In genomic region chr19:47239610-47240296, GRCh38 we compare ENCODE assay signal across 7 cellular contexts. TPM values are rescaled to one million over a fixed set of nuclear protein-coding genes. Genes with fewer than 3 reads are reported as not detected.
DNase-seq lines count a peak whose midpoint lies in the region; ATAC-seq and TF ChIP-seq lines count a peak whose summit lies in the region.

No MANE protein-coding gene starts in this region.

- in situ Hi-C loops in GM23248 (cut with MboI), result no loop called here

- no peak for ATAC-seq in HG03442 (IDR thresholded peaks at IDR 0.05; ENCODE audit: unreplicated experiment)
- ATAC-seq in HG02884 (IDR thresholded peaks at IDR 0.05; ENCODE audit: unreplicated experiment), result no peak

- H3K4me3 ChIP-seq in GM23248 (peak overlapping the region; percentile 51), adrenal gland (peak overlapping the region in 1 of 4 donors; percentile 42), hepatocyte (no peak overlapping the region), skeletal muscle satellite cell (ENCODE audit: low read length) (peak overlapping the region; percentile 64)

- H3K36me3 ChIP-seq in GM23248 (ENCODE audit: low read depth), result no peaks in the 10 kb centered on the region
- no peaks in the 10 kb centered on the region for H3K36me3 ChIP-seq in adrenal gland (replicated peaks in 1 of 2)
- no peaks in the 10 kb centered on the region for H3K36me3 ChIP-seq in hepatocyte (replicated peaks; ENCODE audit: insufficient read depth, low read depth)
- H3K36me3 ChIP-seq in skeletal muscle satellite cell (ENCODE audit: insufficient read depth, low read length), result no peaks in the 10 kb centered on the region

- no peak for TF ChIP-seq CTCF in adrenal gland (IDR thresholded peaks at IDR 0.05)
- no peak for TF ChIP-seq CTCF in hepatocyte (IDR thresholded peaks at IDR 0.05; ENCODE audit: poor library complexity)

- H3K27ac ChIP-seq in GM23248 (no peak overlapping the region), adrenal gland (peak overlapping the region in 1 of 5 donors; percentile 61), hepatocyte (no peak overlapping the region)

- peak overlapping the region; percentile 47 for H2AFZ ChIP-seq in GM23248
- no peak overlapping the region for H2AFZ ChIP-seq in hepatocyte

- H3K9me3 ChIP-seq in GM23248 (ENCODE audit: low read depth) (no peaks in the 10 kb centered on the region), adrenal gland (replicated peaks in 1 of 3) (no peaks in the 10 kb centered on the region), hepatocyte (ENCODE audit: low read depth) (no peaks in the 10 kb centered on the region), skeletal muscle satellite cell (replicated peaks; ENCODE audit: low read length) (no peaks in the 10 kb centered on the region)

- H3K27me3 ChIP-seq in GM23248 (replicated peaks; ENCODE audit: insufficient read depth), result no peaks in the 10 kb centered on the region
- peaks cover 8% of the 10 kb centered on the region for H3K27me3 ChIP-seq in adrenal gland
- H3K27me3 ChIP-seq in hepatocyte, result peaks cover 7% of the 10 kb centered on the region
- H3K27me3 ChIP-seq in skeletal muscle satellite cell (ENCODE audit: control insufficient read depth, insufficient read depth, low read length), result peaks cover 14% of the 10 kb centered on the region

- H3K9ac ChIP-seq in GM23248 (no peak overlapping the region), skeletal muscle satellite cell (ENCODE audit: low read depth, low read length) (no peak overlapping the region)

- H3K9me2 ChIP-seq in GM23248 (ENCODE audit: insufficient read depth) (no peaks in the 10 kb centered on the region), hepatocyte (replicated peaks; ENCODE audit: insufficient read depth) (no peaks in the 10 kb centered on the region)

- intact Hi-C loops in adrenal gland (cut with DNase I), result no loop called here

- peaks cover 23% of the 10 kb centered on the region for H3F3A ChIP-seq in GM23248 (ENCODE audit: insufficient read depth)

- WGBS in GM23248 (ENCODE audit: low coverage in 1 of 2, low lambda C conversion rate in 2 of 2, missing lambda C conversion rate in 2 of 2), 2 experiments, result 6 to 8% methylated on average over 27 to 34 of the region's 62 CpGs
- 0 to 14% (median 4%) methylated on average over 1 to 60 of the region's 62 CpGs for WGBS in adrenal gland, 4 donors
- WGBS in hepatocyte (ENCODE audit: low lambda C conversion rate, missing lambda C conversion rate), result 13% methylated on average over 23 of the region's 62 CpGs

- DNase-seq in GM23248 (peak; percentile 60), NCI-H774 (lab: John Stamatoyannopoulos, UW) (peak; percentile 38), adrenal gland (peak in 4 of 7 donors; percentile 42 to 91 (median 60)), hepatocyte (ENCODE audit: low spot score) (peak; percentile 69)

- H3K79me2 ChIP-seq in GM23248 (ENCODE audit: insufficient read depth) (no peaks in the 10 kb centered on the region), hepatocyte (no peaks in the 10 kb centered on the region)

- peak overlapping the region; percentile 18 for H3K4me2 ChIP-seq in GM23248 (ENCODE audit: unreplicated experiment)
- H3K4me2 ChIP-seq in hepatocyte, result peak overlapping the region; percentile 84
- H3K4me2 ChIP-seq in skeletal muscle satellite cell (ENCODE audit: low read length), result peak overlapping the region; percentile 82

- no peak for TF ChIP-seq POLR2A in adrenal gland (IDR thresholded peaks at IDR 0.05)

- H4K20me1 ChIP-seq in GM23248 (ENCODE audit: insufficient read depth) (no peaks in the 10 kb centered on the region), hepatocyte (ENCODE audit: insufficient read depth, poor library complexity, severe bottlenecking) (no peaks in the 10 kb centered on the region)

- H3K4me1 ChIP-seq in GM23248 (ENCODE audit: insufficient read depth), result peaks cover 14% of the 10 kb centered on the region
- H3K4me1 ChIP-seq in adrenal gland (replicated peaks in 1 of 2), result peaks cover 10 to 30% of the 10 kb centered on the region in 2 donors
- H3K4me1 ChIP-seq in hepatocyte (ENCODE audit: insufficient read depth), result peaks cover 10% of the 10 kb centered on the region
- H3K4me1 ChIP-seq in skeletal muscle satellite cell (ENCODE audit: control insufficient read depth, insufficient read depth, low read length), result peaks cover 32% of the 10 kb centered on the region

RNA-seq across cellular contexts. Expression of gene BBC3, which starts 8.8 kb away (rescaled TPM):
- 11.9 and 14.6 TPM in 2 replicates for total RNA-seq in GM23248 (2014; rRNA removed; shearing (Covaris generic))
- polyA plus RNA-seq in GM23248 (2016; fragmentation: Nextera tagmentation; extraction: Ambion mirVana) (6.2 and 6.3 TPM in 2 replicates), adrenal gland (1 to 10 TPM in 2 of 3 donors, under 1 TPM in 1; 0.27 to 8.4 (median 4.4) TPM), hepatocyte (14.7 and 22.0 TPM in 2 replicates)
- total RNA-seq in adrenal gland (10 to 100 TPM in 4 of 8 donors, 1 to 10 TPM in 4; 1.7 to 17.9 (median 10.1) TPM), hepatocyte (8.0 and 9.9 TPM in 2 replicates)
- 4.8 and 6.1 TPM in 2 replicates for total RNA-seq in skeletal muscle satellite cell (2012; rRNA removed)

RNA-seq across cellular contexts. Expression of gene CCDC9, which starts 16.6 kb away (rescaled TPM):
- 7.3 and 11.1 TPM in 2 replicates for total RNA-seq in GM23248 (2014; rRNA removed; shearing (Covaris generic))
- polyA plus RNA-seq in GM23248 (2016; fragmentation: Nextera tagmentation; extraction: Ambion mirVana) (4.1 and 5.8 TPM in 2 replicates), adrenal gland (10 to 100 TPM; 23.2 to 86.5 (median 31.8) TPM), hepatocyte (13.0 and 19.6 TPM in 2 replicates)
- total RNA-seq in adrenal gland (10 to 100 TPM; 12.8 to 52.9 (median 32.5) TPM), hepatocyte (5.2 and 7.9 TPM in 2 replicates)
- 6.1 and 7.6 TPM in 2 replicates for total RNA-seq in skeletal muscle satellite cell (2012; rRNA removed)

RNA-seq across cellular contexts. Expression of gene INAFM1, which starts 34.9 kb away (rescaled TPM):
- total RNA-seq in GM23248 (2014; rRNA removed; shearing (Covaris generic)), result 2.9 and 5.2 TPM in 2 replicates
- polyA plus RNA-seq in GM23248 (2016; fragmentation: Nextera tagmentation; extraction: Ambion mirVana) (14.1 and 14.5 TPM in 2 replicates), adrenal gland (100 to 1,000 TPM in 1 of 3 donors, 10 to 100 TPM in 1, 1 to 10 TPM in 1; 7.8 to 144 (median 62.0) TPM), hepatocyte (11.9 and 13.8 TPM in 2 replicates)
- total RNA-seq in adrenal gland (100 to 1,000 TPM in 1 of 8 donors, 10 to 100 TPM in 7; 18.1 to 183 (median 66.7) TPM), hepatocyte (1.7 and 1.9 TPM in 2 replicates)
- 0.51 and 3.1 TPM in 2 replicates for total RNA-seq in skeletal muscle satellite cell (2012; rRNA removed)

Comparison
In these comparisons a context has a peak if more than half of its experiments do, and no peak if none do; other contexts are left out.
1. H3K4me2 ChIP-seq: peak in every context shown above with its lines; median percentile 84 in hepatocyte; 82 in skeletal muscle satellite cell; 18 in GM23248.